9 cellular contexts compared by ENCODE assay signal in genomic region chr15:55434989-55435825, GRCh38. TPM values are rescaled to one million over a fixed set of nuclear protein-coding genes. Genes with fewer than 3 reads are reported as not detected.
DNase-seq lines count a peak whose midpoint lies in the region; ATAC-seq and TF ChIP-seq lines count a peak whose summit lies in the region.
"Had no signal": no experiment of that assay in that cellular context is flagged by ENCODE, and none has a peak within 500 bp of the region (broad histone marks: within the 10 kb centered on the region; RNA-seq: fewer than 3 reads in every experiment).

No MANE protein-coding gene starts in this region.

- no peaks in the 10 kb centered on the region for H3K27me3 Mint-ChIP-seq in WTC11 (ENCODE audit: low read depth)

- H3K4me1 ChIP-seq in heart left ventricle (no peaks in the 10 kb centered on the region), gastrocnemius medialis (no peaks in the 10 kb centered on the region)
- H3K4me1 ChIP-seq: BLaER1 had no signal

- 35 to 38% (median 36%) methylated on average over 6 of the region's 6 CpGs for WGBS in heart left ventricle, 4 donors

- TF ChIP-seq CTCF in WTC11 (IDR thresholded peaks at IDR 0.05) (no peak), heart left ventricle (IDR thresholded peaks at IDR 0.05) (peak in 11 of 12 donors; percentile 20 to 59 (median 44)), gastrocnemius medialis (IDR thresholded peaks at IDR 0.05 in 4 of 5, conservative IDR thresholded peaks at IDR 0.05 in 1 of 5) (peak in 4 of 5 experiments; percentile 29 to 56 (median 33))

- intact Hi-C loops in heart left ventricle (cut with DNase I) (loop anchor here (2.0 to 10.0 kb wide), 4 partner anchors 213 to 220 kb away; no protein-coding TSS in a partner anchor), gastrocnemius medialis (cut with DNase I; ENCODE audit: low total_unique reads) (loop anchor here (1.0 to 5.0 kb wide), 2 partner anchors 23 to 218 kb away; no protein-coding TSS in a partner anchor)

- H3K27me3 ChIP-seq in heart left ventricle (no peaks in the 10 kb centered on the region), gastrocnemius medialis (no peaks in the 10 kb centered on the region)
- H3K27me3 ChIP-seq: BLaER1 had no signal

- no peak overlapping the region for H3K27ac Mint-ChIP-seq in WTC11

- CTCF ChIA-PET in WTC11 (lab: Charles Lee), result interaction anchor here (0.5 to 2.9 kb wide), 23 partner anchors 9 to 473 kb away, joined by 3 to 38 read pairs (median 3); partner anchors contain the start of genes CCPG1 and PIERCE2

- H3K27ac ChIP-seq in heart left ventricle (no peak overlapping the region), gastrocnemius medialis (no peak overlapping the region)
- H3K27ac ChIP-seq: BLaER1 had no signal

- H3K36me3 ChIP-seq in heart left ventricle (no peaks in the 10 kb centered on the region), gastrocnemius medialis (no peaks in the 10 kb centered on the region)
- H3K36me3 ChIP-seq: BLaER1 had no signal

- no peaks in the 10 kb centered on the region for H3K36me3 Mint-ChIP-seq in WTC11

- H3K9me3 ChIP-seq in heart left ventricle (no peaks in the 10 kb centered on the region), gastrocnemius medialis (no peaks in the 10 kb centered on the region)
- H3K9me3 ChIP-seq: BLaER1 had no signal

- in situ Hi-C loops in gastrocnemius medialis (cut with MboI; ENCODE audit: low sequenced_read_pairs in 4 of 4), result loop anchor here (5.0 to 25.0 kb wide), 2 partner anchors 218 to 223 kb away; no protein-coding TSS in a partner anchor

- H3K9me3 Mint-ChIP-seq in WTC11, result no peaks in the 10 kb centered on the region

- TF ChIP-seq POLR2A in heart left ventricle (IDR thresholded peaks at IDR 0.05), result no peak
- TF ChIP-seq POLR2A in gastrocnemius medialis (IDR thresholded peaks at IDR 0.05), result no peak

- DNase-seq in NCI-H1092 treated with DMSO at 0.1 percent for 48 hours (lab: John Stamatoyannopoulos, UW), result peak; percentile 17
- DNase-seq in NCI-H1092 (lab: John Stamatoyannopoulos, UW), result no peak
- peak; percentile 19 for DNase-seq in NCI-H1048 (lab: John Stamatoyannopoulos, UW)
- no peak for DNase-seq in WTC11 (ENCODE audit: low spot score)
- DNase-seq in heart left ventricle, result no peak
- no peak for DNase-seq in gastrocnemius medialis

- peaks cover 4% of the 10 kb centered on the region; the same call in 1 of the 2 replicates for H3K4me1 Mint-ChIP-seq in WTC11

- H3K4me3 Mint-ChIP-seq in WTC11, result no peak overlapping the region

- H3K4me3 ChIP-seq in heart left ventricle (no peak overlapping the region), gastrocnemius medialis (no peak overlapping the region)
- H3K4me3 ChIP-seq: BLaER1 had no signal

- POLR2A ChIA-PET in WTC11 (lab: Charles Lee), result no interaction called here

- ATAC-seq in GM19468 (IDR thresholded peaks at IDR 0.05; ENCODE audit: extremely low read depth, unreplicated experiment) (peak; percentile 41), WTC11 (peak; percentile 80), heart left ventricle (peak in 3 of 4 donors; percentile 46 to 74 (median 59)), gastrocnemius medialis (peak; percentile 58 to 81), GM19035 (IDR thresholded peaks at IDR 0.05; ENCODE audit: unreplicated experiment) (no peak)

TF ChIP-seq in WTC11, 78 proteins besides CTCF, POLR2A, EP300 and RAD21:
- TF ChIP-seq KAT7 (CRISPR knock-in tag; IDR thresholded peaks at IDR 0.05; ENCODE audit: borderline replicate concordance), result no peak
- no peak for TF ChIP-seq ZNF396 (CRISPR knock-in tag; IDR thresholded peaks at IDR 0.05; ENCODE audit: borderline replicate concordance)
- no peak for TF ChIP-seq TEAD1 (CRISPR knock-in tag; IDR thresholded peaks at IDR 0.05)

RNA-seq across cellular contexts. Expression of gene PIERCE2, which starts 26.9 kb away (rescaled TPM):
- total RNA-seq in WTC11 (2021) (1.6 to 2.5 TPM (median 1.8 TPM) in 3 replicates), heart left ventricle (1 to 10 TPM; 3.7 to 9.4 (median 5.7) TPM), gastrocnemius medialis (10 to 100 TPM in 1 of 4 donors, 1 to 10 TPM in 3; 5.1 to 11.8 (median 6.0) TPM)
- polyA plus RNA-seq in heart left ventricle, result 10 to 100 TPM in 1 of 2 donors, 1 to 10 TPM in 1; 8.3 to 13.1 TPM

RNA-seq across cellular contexts. Expression of gene CCPG1, which starts 27.0 kb away (rescaled TPM):
- total RNA-seq in WTC11 (2021), result 17.1 to 17.8 TPM (median 17.2 TPM) in 3 replicates
- total RNA-seq in heart left ventricle, result 100 to 1,000 TPM in 1 of 9 donors, 10 to 100 TPM in 8; 62.2 to 105 (median 84.0) TPM
- 10 to 100 TPM; 21.3 to 41.6 TPM for polyA plus RNA-seq in heart left ventricle
- total RNA-seq in gastrocnemius medialis, result 100 to 1,000 TPM in 2 of 4 donors, 10 to 100 TPM in 2; 61.6 to 142 (median 103) TPM

Comparison
In these comparisons a context has a peak if more than half of its experiments do, and no peak if none do; other contexts are left out.
1. DNase-seq: peak in NCI-H1092 treated with DMSO at 0.1 percent for 48 hours (single experiment) and NCI-H1048 (single experiment); none in NCI-H1092 (single experiment), WTC11 (single experiment), heart left ventricle (0 of 5) and gastrocnemius medialis (0 of 2).